10 cellular contexts compared by ENCODE assay signal in the genomic region with DNA sequence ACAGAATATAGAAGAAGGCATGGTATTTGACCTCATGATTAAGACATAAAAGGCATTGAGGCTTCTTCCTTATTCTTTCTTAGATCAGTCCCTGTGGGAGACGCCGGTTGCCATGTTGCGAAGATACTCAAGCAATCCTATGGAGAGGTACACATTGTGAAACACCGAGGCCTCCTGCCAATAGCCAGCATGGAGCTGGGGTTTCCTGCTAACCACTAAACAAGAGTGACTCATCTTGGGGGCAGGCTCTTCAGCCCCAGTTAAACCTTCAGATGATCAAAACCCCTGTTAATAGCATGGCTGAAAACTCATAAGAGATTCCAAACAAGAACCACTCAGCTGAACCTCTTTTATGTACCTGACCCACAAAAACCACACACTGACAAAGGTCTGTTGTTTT.
DNase-seq lines count a peak whose midpoint lies in the region; ATAC-seq, FAIRE-seq and TF ChIP-seq lines count a peak whose summit lies in the region.
"Had no signal": no experiment of that assay in that cellular context is flagged by ENCODE, and none has a peak within 500 bp of the region (broad histone marks: within the 10 kb centered on the region; RNA-seq: fewer than 3 reads in every experiment).

No MANE protein-coding gene starts in this region.

- TF ChIP-seq CTCF in fibroblast of the aortic adventitia (IDR thresholded peaks at IDR 0.05; ENCODE audit: insufficient read depth, low read length), result no peak

- DNase-seq in stimulated activated CD4-positive, alpha-beta T cell treated with anti-CD3 and anti-CD28 coated beads, Interleukin-1b, Interleukin-23, amount 100 ng/mL, for 48 hours, result peak; percentile 7
- DNase-seq in stimulated activated CD4-positive, alpha-beta T cell treated with anti-CD3 and anti-CD28 coated beads, Interleukin-12 subunit alpha, Interleukin-12 subunit beta, amount 100 ng/mL, for 4 hours, result no peak
- DNase-seq in SIG-M5 (lab: John Stamatoyannopoulos, UW), result peak; percentile 97
- peak; percentile 19 for DNase-seq in fibroblast of the aortic adventitia (ENCODE audit: low read depth)
- DNase-seq in urothelium cell line (ENCODE audit: low spot score), result peak; percentile 64

- no peak overlapping the region for H3K4me3 ChIP-seq in fibroblast of the aortic adventitia (ENCODE audit: low read depth, low read length)
- H3K4me3 ChIP-seq: upper lobe of left lung had no signal

- no peak for FAIRE-seq in urothelium cell line (lab: Jason Lieb, UNC)
- FAIRE-seq: colon had no signal

- ATAC-seq in HG02759 (IDR thresholded peaks at IDR 0.05; ENCODE audit: unreplicated experiment) (no peak), HG03175 (IDR thresholded peaks at IDR 0.05; ENCODE audit: unreplicated experiment) (no peak), GM18519 (IDR thresholded peaks at IDR 0.05; ENCODE audit: low FRiP score, unreplicated experiment) (no peak)
